ENCODE assay signal across 10 cellular contexts in the genomic region with DNA sequence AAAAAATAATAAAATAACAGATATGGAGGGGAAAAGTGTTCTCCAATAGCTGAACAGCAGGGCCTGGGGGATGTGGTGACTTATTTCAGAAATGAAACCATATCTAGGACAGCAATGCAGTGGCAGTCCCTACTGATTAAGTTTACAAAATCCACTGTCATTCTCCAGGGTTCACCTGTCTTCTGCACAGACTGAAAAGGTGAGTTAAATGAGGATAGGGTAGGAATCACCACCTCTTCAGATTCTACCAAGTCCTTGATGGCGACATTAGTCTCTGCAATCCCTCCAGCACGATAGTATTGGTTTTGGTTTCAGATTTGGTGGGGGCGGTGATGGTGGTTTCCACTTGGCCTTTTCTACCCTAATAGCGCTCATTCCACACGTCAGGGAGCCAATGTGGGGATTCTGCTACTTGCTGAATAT. TPM values are rescaled to one million over a fixed set of nuclear protein-coding genes. Genes with fewer than 3 reads are reported as not detected.
A peak's percentile ranks its signal among the peaks of the same experiment; 100 is the strongest.
DNase-seq lines count a peak whose midpoint lies in the region; ATAC-seq lines count a peak whose summit lies in the region.
"Had no signal": no experiment of that assay in that cellular context is flagged by ENCODE, and none has a peak within 500 bp of the region (broad histone marks: within the 10 kb centered on the region; RNA-seq: fewer than 3 reads in every experiment).

No MANE protein-coding gene starts in this region.

- no peak overlapping the region for H3K4me3 ChIP-seq in right cardiac atrium (ENCODE audit: low read length)

- WGBS in right cardiac atrium, result 87% methylated on average over 5 of the region's 5 CpGs

- ATAC-seq in GM18520 (IDR thresholded peaks at IDR 0.05; ENCODE audit: unreplicated experiment) (peak; percentile 79), GM21381 (IDR thresholded peaks at IDR 0.05; ENCODE audit: unreplicated experiment) (peak; percentile 95), HG03159 (IDR thresholded peaks at IDR 0.05; ENCODE audit: unreplicated experiment) (peak; percentile 92), right cardiac atrium (no peak), sciatic nerve (no peak)

- no peaks in the 10 kb centered on the region for H3K27me3 ChIP-seq in right cardiac atrium (ENCODE audit: control insufficient read depth, insufficient read depth)

- intact Hi-C loops in right cardiac atrium (cut with DNase I), result no loop called here
- intact Hi-C loops in sciatic nerve (cut with DNase I), result no loop called here

- no peaks in the 10 kb centered on the region for H3K9me3 ChIP-seq in right cardiac atrium (ENCODE audit: control insufficient read depth, low read length)

- peak; percentile 16 for DNase-seq in central memory CD4-positive, alpha-beta T cell
- DNase-seq in SHP77 (lab: John Stamatoyannopoulos, UW) (no peak), right cardiac atrium (no peak), sciatic nerve (ENCODE audit: low spot score) (no peak), SKM-1 (lab: John Stamatoyannopoulos, UW; ENCODE audit: unreplicated experiment) (no peak)
- DNase-seq: aorta, foreskin fibroblast had no signal

- H3K4me1 ChIP-seq in right cardiac atrium (ENCODE audit: control insufficient read depth, insufficient read depth, low read length), result no peaks in the 10 kb centered on the region

- no peak overlapping the region for H3K27ac ChIP-seq in right cardiac atrium (ENCODE audit: low read length)

RNA-seq across cellular contexts. Expression of gene NPM1, which starts 32.3 kb away (rescaled TPM):
- 100 to 1,000 TPM; 355 to 493 (median 433) TPM for total RNA-seq in right cardiac atrium
- polyA plus RNA-seq in right cardiac atrium, result 887 TPM
- 544 TPM for total RNA-seq in sciatic nerve

RNA-seq across cellular contexts. Expression of gene TLX3, which starts 46.3 kb away (rescaled TPM):
- not detected for total RNA-seq in right cardiac atrium
- polyA plus RNA-seq in right cardiac atrium, result not detected
- not detected for total RNA-seq in sciatic nerve
- total RNA-seq: aorta had no signal
- polyA plus RNA-seq: aorta had no signal

Comparison
In these comparisons a context has a peak if more than half of its experiments do, and no peak if none do; other contexts are left out.
1. ATAC-seq: peak in GM18520 (single experiment), GM21381 (single experiment) and HG03159 (single experiment); none in right cardiac atrium (0 of 2) and sciatic nerve (single experiment).